Comparison of ENCODE assay signal across 10 cellular contexts in the genomic region with DNA sequence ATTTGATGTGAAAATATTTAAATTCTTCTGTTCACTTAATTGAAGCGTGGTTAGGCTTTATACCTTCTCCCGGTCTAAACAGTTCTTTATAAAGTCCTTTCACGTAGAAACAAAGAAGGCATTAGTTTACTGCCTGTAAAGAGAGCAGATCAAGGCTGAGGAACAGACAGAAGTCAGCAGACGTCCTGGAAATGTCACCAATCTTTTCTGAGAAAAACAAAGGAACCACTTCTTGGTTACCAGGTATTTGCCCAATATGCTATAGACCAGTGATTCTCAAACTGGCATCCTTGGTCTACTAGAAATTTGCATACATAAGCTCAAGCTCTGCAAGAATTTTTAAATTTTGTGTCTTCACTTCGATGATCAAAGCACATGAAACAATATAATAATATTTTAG.
DNase-seq lines count a peak whose midpoint lies in the region; ATAC-seq lines count a peak whose summit lies in the region.
"Had no signal": no experiment of that assay in that cellular context is flagged by ENCODE, and none has a peak within 500 bp of the region (broad histone marks: within the 10 kb centered on the region; RNA-seq: fewer than 3 reads in every experiment).

No MANE protein-coding gene starts in this region.

- peak overlapping the region; percentile 98 for H3K27ac Mint-ChIP-seq in activated CD4-positive, alpha-beta T cell treated with anti-CD3 and anti-CD28 coated beads for 36 hours
- peak overlapping the region; percentile 99 for H3K27ac Mint-ChIP-seq in T-helper 17 cell
- H3K27ac Mint-ChIP-seq in stimulated activated naive B cell treated with anti-CD40 and anti-IgM and Interleukin-4, amounts not matched to agents 10 μg/mL and 1 μg/mL and 100 μg/mL, for 72 hours: peak overlapping the region; percentile 92

- peaks cover 80% of the 10 kb centered on the region for H3K4me1 Mint-ChIP-seq in activated CD4-positive, alpha-beta T cell treated with anti-CD3 and anti-CD28 coated beads for 36 hours
- H3K4me1 Mint-ChIP-seq in T-helper 17 cell: peaks cover 47% of the 10 kb centered on the region
- H3K4me1 Mint-ChIP-seq in stimulated activated naive B cell treated with anti-CD40 and anti-IgM and Interleukin-4, amounts not matched to agents 10 μg/mL and 1 μg/mL and 100 μg/mL, for 72 hours: peaks cover 32 to 65% of the 10 kb centered on the region in 2 donors

- no peaks in the 10 kb centered on the region for H3K9me3 Mint-ChIP-seq in activated CD4-positive, alpha-beta T cell treated with anti-CD3 and anti-CD28 coated beads for 36 hours (ENCODE audit: low read depth)
- H3K9me3 Mint-ChIP-seq in stimulated activated naive B cell treated with anti-CD40 and anti-IgM and Interleukin-4, amounts not matched to agents 10 μg/mL and 1 μg/mL and 100 μg/mL, for 72 hours: no peaks in the 10 kb centered on the region

- intact Hi-C loops in activated CD4-positive, alpha-beta T cell treated with anti-CD3 and anti-CD28 coated beads for 36 hours (cut with DNase I, micrococcal nuclease): loop anchor here (1.0 to 10.0 kb wide), 12 partner anchors 8 to 724 kb away; a partner anchor contains a TSS

- H3K4me3 Mint-ChIP-seq in activated CD4-positive, alpha-beta T cell treated with anti-CD3 and anti-CD28 coated beads for 36 hours: peak overlapping the region; percentile 68
- peak overlapping the region; percentile 88 for H3K4me3 Mint-ChIP-seq in T-helper 17 cell
- peak overlapping the region; percentile 56 to 59 for H3K4me3 Mint-ChIP-seq in stimulated activated naive B cell treated with anti-CD40 and anti-IgM and Interleukin-4, amounts not matched to agents 10 μg/mL and 1 μg/mL and 100 μg/mL, for 72 hours

- POLR2A ChIA-PET in activated CD4-positive, alpha-beta T cell treated with anti-CD3 and anti-CD28 coated beads for 36 hours (lab: Charles Lee): interaction anchor here (0.6 to 2.0 kb wide), 12 partner anchors 11 to 640 kb away, joined by 3 to 10 read pairs (median 4); no protein-coding TSS in a partner anchor

- H3K9me3 ChIP-seq in T-helper 17 cell (ENCODE audit: control insufficient read depth, low read length, poor library complexity, severe bottlenecking): no peaks in the 10 kb centered on the region

- DNase-seq in activated CD4-positive, alpha-beta T cell treated with anti-CD3 and anti-CD28 coated beads for 36 hours: no peak
- no peak for DNase-seq in activated CD4-positive, alpha-beta T cell treated with anti-CD3 and anti-CD28 coated beads for 1 hour
- DNase-seq in T-helper 17 cell (no peak), epithelial cell of prostate (ENCODE audit: low read depth, low spot score) (no peak), KG1 (lab: John Stamatoyannopoulos, UW) (no peak), NAMALWA (ENCODE audit: low spot score) (no peak)
- no peak for DNase-seq in stimulated activated naive B cell treated with anti-CD40 and anti-IgM and Interleukin-4, amounts not matched to agents 10 μg/mL and 1 μg/mL and 100 μg/mL, for 72 hours
- DNase-seq: NCI-H187 had no signal

- ATAC-seq in activated CD4-positive, alpha-beta T cell treated with anti-CD3 and anti-CD28 coated beads for 36 hours: peak; percentile 36
- peak; percentile 33 for ATAC-seq in T-helper 17 cell
- ATAC-seq in stimulated activated naive B cell treated with anti-CD40 and anti-IgM and Interleukin-4, amounts not matched to agents 10 μg/mL and 1 μg/mL and 100 μg/mL, for 72 hours (replicated peaks): peak; percentile 51 to 67
- ATAC-seq in HG03457 (IDR thresholded peaks at IDR 0.05; ENCODE audit: unreplicated experiment): no peak
- ATAC-seq: sciatic nerve had no signal

- H3K36me3 Mint-ChIP-seq in activated CD4-positive, alpha-beta T cell treated with anti-CD3 and anti-CD28 coated beads for 36 hours (ENCODE audit: low read depth): no peaks in the 10 kb centered on the region
- no peaks in the 10 kb centered on the region for H3K36me3 Mint-ChIP-seq in T-helper 17 cell (ENCODE audit: low read depth)
- H3K36me3 Mint-ChIP-seq in stimulated activated naive B cell treated with anti-CD40 and anti-IgM and Interleukin-4, amounts not matched to agents 10 μg/mL and 1 μg/mL and 100 μg/mL, for 72 hours: no peaks in the 10 kb centered on the region

- H3K27me3 Mint-ChIP-seq in activated CD4-positive, alpha-beta T cell treated with anti-CD3 and anti-CD28 coated beads for 36 hours: no peaks in the 10 kb centered on the region
- no peaks in the 10 kb centered on the region for H3K27me3 Mint-ChIP-seq in T-helper 17 cell
- no peaks in the 10 kb centered on the region for H3K27me3 Mint-ChIP-seq in stimulated activated naive B cell treated with anti-CD40 and anti-IgM and Interleukin-4, amounts not matched to agents 10 μg/mL and 1 μg/mL and 100 μg/mL, for 72 hours

- CTCF ChIA-PET in activated CD4-positive, alpha-beta T cell treated with anti-CD3 and anti-CD28 coated beads for 36 hours (lab: Charles Lee): interaction anchor here (0.7 to 4.7 kb wide), 22 partner anchors 7 to 183 kb away, joined by 3 to 36 read pairs (median 5); no protein-coding TSS in a partner anchor

- H3K27ac ChIP-seq in epithelial cell of prostate: peak overlapping the region; percentile 90
